Comparison of ENCODE assay signal across 9 cellular contexts in genomic region chr17:70552230-70552981, GRCh38.
DNase-seq lines count a peak whose midpoint lies in the region; ATAC-seq and TF ChIP-seq lines count a peak whose summit lies in the region.
"Had no signal": no experiment of that assay in that cellular context is flagged by ENCODE, and none has a peak within 500 bp of the region (broad histone marks: within the 10 kb centered on the region; RNA-seq: fewer than 3 reads in every experiment).

No MANE protein-coding gene starts in this region.

- H3K4me3 ChIP-seq in mammary epithelial cell (replicated peaks in 1 of 3; ENCODE audit: insufficient read depth in 1 of 3, low read depth in 2 of 3, low read length in 3 of 3): no peak overlapping the region
- no peak overlapping the region for H3K4me3 ChIP-seq in upper lobe of left lung

- H3K9me3 ChIP-seq in mammary epithelial cell (replicated peaks; ENCODE audit: insufficient read depth, low read length) (no peaks in the 10 kb centered on the region), upper lobe of left lung (no peaks in the 10 kb centered on the region)

- H3K36me3 ChIP-seq in mammary epithelial cell (ENCODE audit: insufficient read depth, low read length): no peaks in the 10 kb centered on the region
- no peaks in the 10 kb centered on the region for H3K36me3 ChIP-seq in upper lobe of left lung

- no peak overlapping the region for H2AFZ ChIP-seq in mammary epithelial cell (ENCODE audit: low read depth, low read length)

- H3K27me3 ChIP-seq in mammary epithelial cell (ENCODE audit: insufficient read depth, low read length) (no peaks in the 10 kb centered on the region), upper lobe of left lung (no peaks in the 10 kb centered on the region)

- H3K9me3 Mint-ChIP-seq in CD14-positive monocyte (peaks cover 0 to 4% (median 2%) of the 10 kb centered on the region in 7 donors), HFFc6 (no peaks in the 10 kb centered on the region)

- H3K9ac ChIP-seq in mammary epithelial cell (ENCODE audit: insufficient read depth, low read length): no peak overlapping the region

- H3K4me3 Mint-ChIP-seq in CD14-positive monocyte (no peak overlapping the region), HFFc6 (no peak overlapping the region)
- H3K4me3 Mint-ChIP-seq: immature natural killer cell had no signal

- H3K4me2 ChIP-seq in mammary epithelial cell (ENCODE audit: insufficient read depth, low read depth, low read length): no peak overlapping the region

- H3K27ac Mint-ChIP-seq in CD14-positive monocyte: no peak overlapping the region
- no peak overlapping the region for H3K27ac Mint-ChIP-seq in HFFc6
- H3K27ac Mint-ChIP-seq: immature natural killer cell had no signal

- CTCF ChIA-PET in mammary epithelial cell (lab: Charles Lee; ENCODE audit: low non-redundant PET): interaction anchor here (0.7 to 0.8 kb wide), 2 partner anchors 449 to 984 kb away, joined by 3 to 11 read pairs; no protein-coding TSS in a partner anchor

- WGBS in mammary epithelial cell (ENCODE audit: low coverage, missing lambda C conversion rate): 42% methylated on average over 8 of the region's 8 CpGs
- 27 to 34% methylated on average over 8 of the region's 8 CpGs for WGBS in upper lobe of left lung, 2 donors

- no peaks in the 10 kb centered on the region for H3K36me3 Mint-ChIP-seq in CD14-positive monocyte
- H3K36me3 Mint-ChIP-seq in HFFc6 (ENCODE audit: low read depth): no peaks in the 10 kb centered on the region
- H3K36me3 Mint-ChIP-seq: immature natural killer cell had no signal

- peaks cover 2% of the 10 kb centered on the region for H4K20me1 ChIP-seq in mammary epithelial cell (ENCODE audit: insufficient read depth, low read length)

- intact Hi-C loops in CD14-positive monocyte (cut with micrococcal nuclease) (loop anchor here (5.0 to 10.0 kb wide), 3 partner anchors 948 to 988 kb away; no protein-coding TSS in a partner anchor), mammary epithelial cell (cut with micrococcal nuclease) (loop anchor here (10.0 kb wide), 4 partner anchors 388 to 1028 kb away; partner anchors contain the start of gene KCNJ2)

- ATAC-seq in upper lobe of left lung (ENCODE audit: low FRiP score in 2 of 2) (peak in 1 of 2 donors; percentile 69), HG03175 (IDR thresholded peaks at IDR 0.05; ENCODE audit: unreplicated experiment) (no peak)

- H3K27ac ChIP-seq in mammary epithelial cell (ENCODE audit: insufficient read depth, low read depth, low read length) (no peak overlapping the region), upper lobe of left lung (no peak overlapping the region)

- DNase-seq in CD14-positive monocyte (ENCODE audit: low spot score) (no peak), HFFc6 (peak; percentile 44), NCI-H774 (lab: John Stamatoyannopoulos, UW) (peak; percentile 78), mammary epithelial cell (peak; percentile 18), kidney tubule cell (ENCODE audit: low spot score) (peak; percentile 53), upper lobe of left lung (no peak)
- DNase-seq in stimulated activated CD4-positive, alpha-beta T cell treated with anti-CD3 and anti-CD28 coated beads, Interleukin-2, amount 100 ng/mL, for 48 hours: no peak

- TF ChIP-seq EP300 in upper lobe of left lung (IDR thresholded peaks at IDR 0.05): no peak

- no TSS peak for BruUV-seq in mammary epithelial cell (replicated peaks; lab: Mats Ljungman, UMichigan)

- in situ Hi-C loops in mammary epithelial cell (cut with MboI; ENCODE audit: low sequenced_read_pairs in 2 of 2): loop anchor here in 1 of 2 donors (10.0 kb wide), 1 partner anchor 988 kb away; no protein-coding TSS in a partner anchor

- dilution Hi-C loops in mammary epithelial cell (cut with HindIII; ENCODE audit: low sequenced_read_pairs): no loop called here

- peaks cover 0 to 3% (median 2%) of the 10 kb centered on the region in 3 donors for H3K27me3 Mint-ChIP-seq in CD14-positive monocyte (ENCODE audit: low read depth in 3 of 3)
- 0 out of 2 replicates have a peak, but pooled peaks cover 3% of the 10 kb centered on the region for H3K27me3 Mint-ChIP-seq in HFFc6 (ENCODE audit: insufficient read depth)

- peaks cover 2% of the 10 kb centered on the region for H3K4me1 Mint-ChIP-seq in CD14-positive monocyte
- H3K4me1 Mint-ChIP-seq in HFFc6 (ENCODE audit: low read depth): no peaks in the 10 kb centered on the region
- H3K4me1 Mint-ChIP-seq: immature natural killer cell had no signal

- H3K4me1 ChIP-seq in mammary epithelial cell (ENCODE audit: insufficient read depth, low read length): no peaks in the 10 kb centered on the region
- H3K4me1 ChIP-seq in upper lobe of left lung: peaks cover 0 to 5% (median 3%) of the 10 kb centered on the region in 4 donors

- TF ChIP-seq CTCF in CD14-positive monocyte (IDR thresholded peaks at IDR 0.05): peak; percentile 76
- TF ChIP-seq CTCF in HFFc6 (IDR thresholded peaks at IDR 0.05): peak; percentile 85
- TF ChIP-seq CTCF in mammary epithelial cell (conservative IDR thresholded peaks at IDR 0.05 in 1 of 2, IDR thresholded peaks at IDR 0.05 in 1 of 2; ENCODE audit: extremely low read depth in 1 of 2, insufficient read depth in 1 of 2, low read depth in 1 of 2, low read length in 2 of 2): peak; percentile 18 to 52
- TF ChIP-seq CTCF in upper lobe of left lung (IDR thresholded peaks at IDR 0.05): peak in 5 of 6 experiments; percentile 13 to 67 (median 58)

- no peaks in the 10 kb centered on the region for H3K79me2 ChIP-seq in mammary epithelial cell (ENCODE audit: insufficient read depth, low read length)

- no peak for TF ChIP-seq POLR2A in upper lobe of left lung (IDR thresholded peaks at IDR 0.05)

Comparison
In these comparisons a context has a peak if more than half of its experiments do, and no peak if none do; other contexts are left out.
1. DNase-seq: peak in HFFc6 (single experiment), NCI-H774 (single experiment), mammary epithelial cell (single experiment) and kidney tubule cell (single experiment); none in CD14-positive monocyte (single experiment), upper lobe of left lung (0 of 2) and stimulated activated CD4-positive, alpha-beta T cell treated with anti-CD3 and anti-CD28 coated beads, Interleukin-2, amount 100 ng/mL, for 48 hours (0 of 2).
2. CTCF ChIP-seq: peak in every context shown above with its lines; median percentile 85 in HFFc6; 76 in CD14-positive monocyte; 58 in upper lobe of left lung; 35 in mammary epithelial cell.